9 cellular contexts compared by ENCODE assay signal in the genomic region with DNA sequence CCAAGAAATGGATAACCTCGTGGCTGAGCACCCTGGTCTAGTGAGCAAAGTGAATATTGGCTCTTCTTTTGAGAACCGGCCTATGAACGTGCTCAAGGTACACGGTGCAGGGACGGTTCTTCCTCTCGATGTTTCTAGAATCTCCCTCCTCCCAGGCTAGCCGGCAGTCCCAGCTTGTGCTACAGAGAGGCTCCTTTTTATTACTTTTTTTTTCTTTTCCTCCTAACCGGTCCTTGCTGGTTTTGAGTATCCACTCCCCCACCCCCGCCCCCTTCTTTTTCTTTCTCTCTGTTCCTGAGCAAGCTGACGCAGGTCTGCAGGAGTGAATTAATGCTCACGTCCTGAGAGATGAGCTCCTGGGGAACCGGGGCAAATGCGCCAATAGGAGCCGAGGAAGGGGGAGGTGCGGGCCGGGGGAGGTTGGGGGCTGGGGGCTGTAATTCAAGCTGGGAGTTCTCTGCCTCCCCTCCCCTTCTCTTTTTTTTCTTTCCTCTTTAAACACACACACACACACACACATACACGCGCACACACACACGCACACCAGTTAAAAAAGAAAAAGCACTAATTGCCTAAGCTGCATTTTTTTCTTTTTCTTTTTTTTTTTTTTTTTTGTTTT. TPM values are rescaled to one million over a fixed set of nuclear protein-coding genes. Genes with fewer than 3 reads are reported as not detected.
A peak's percentile ranks its signal among the peaks of the same experiment; 100 is the strongest.
DNase-seq lines count a peak whose midpoint lies in the region; ATAC-seq and TF ChIP-seq lines count a peak whose summit lies in the region.
"Had no signal": no experiment of that assay in that cellular context is flagged by ENCODE, and none has a peak within 500 bp of the region (broad histone marks: within the 10 kb centered on the region; RNA-seq: fewer than 3 reads in every experiment).

No MANE protein-coding gene starts in this region.

- H3K36me3 ChIP-seq in SK-N-MC (ENCODE audit: insufficient read depth, low read length) (no peaks in the 10 kb centered on the region), gastroesophageal sphincter (no peaks in the 10 kb centered on the region)

- CTCF ChIA-PET in activated naive CD4-positive, alpha-beta T cell treated with anti-CD3 and anti-CD28 coated beads, Interleukin-2, amount 10 ng/mL, durations not matched to agents 7 days and 5 days (lab: Charles Lee), result interaction anchor here (1.2 kb wide), 1 partner anchor 30 kb away, joined by 4 read pairs; no protein-coding TSS in a partner anchor

- H3K4me3 ChIP-seq in SK-N-MC (peak overlapping the region; percentile 39), gastroesophageal sphincter (peak overlapping the region; percentile 25 to 38)

- no peak overlapping the region for H3K9ac ChIP-seq in SK-N-MC (ENCODE audit: insufficient read length)

- no peaks in the 10 kb centered on the region for H3K36me3 Mint-ChIP-seq in activated naive CD4-positive, alpha-beta T cell treated with anti-CD3 and anti-CD28 coated beads, Interleukin-2, amount 10 ng/mL, durations not matched to agents 7 days and 5 days

- peaks cover 20% of the 10 kb centered on the region for H3K27me3 Mint-ChIP-seq in activated naive CD4-positive, alpha-beta T cell treated with anti-CD3 and anti-CD28 coated beads, Interleukin-2, amount 10 ng/mL, durations not matched to agents 7 days and 5 days

- ATAC-seq in gastroesophageal sphincter, result no peak
- no peak for ATAC-seq in HG03342 (IDR thresholded peaks at IDR 0.05; ENCODE audit: unreplicated experiment)
- no peak for ATAC-seq in GM21786 (IDR thresholded peaks at IDR 0.05; ENCODE audit: unreplicated experiment)

- H3K4me1 ChIP-seq in gastroesophageal sphincter, result peaks cover 0 to 23% (median 7%) of the 10 kb centered on the region in 3 donors

- H3K9me3 ChIP-seq in SK-N-MC (ENCODE audit: low read depth, low read length) (no peaks in the 10 kb centered on the region), gastroesophageal sphincter (no peaks in the 10 kb centered on the region)

- peak overlapping the region; percentile 22 for H3K4me3 Mint-ChIP-seq in activated naive CD4-positive, alpha-beta T cell treated with anti-CD3 and anti-CD28 coated beads, Interleukin-2, amount 10 ng/mL, durations not matched to agents 7 days and 5 days

- no peak for DNase-seq in activated naive CD4-positive, alpha-beta T cell treated with anti-CD3 and anti-CD28 coated beads, Interleukin-2, amount 10 ng/mL, durations not matched to agents 7 days and 5 days
- no peak for DNase-seq in activated naive CD4-positive, alpha-beta T cell treated with Interleukin-2 at 50 U/mL for 16 hours
- DNase-seq in SK-N-MC (ENCODE audit: low read depth, low spot score) (no peak), retina (peak; percentile 85), NCI-H774 (lab: John Stamatoyannopoulos, UW) (no peak)

- TF ChIP-seq POLR2A in gastroesophageal sphincter (IDR thresholded peaks at IDR 0.05), result no peak

- TF ChIP-seq CTCF in gastroesophageal sphincter (IDR thresholded peaks at IDR 0.05), result no peak

- WGBS in gastroesophageal sphincter (ENCODE audit: low coverage in 1 of 2), 2 donors, result 6 to 11% methylated on average over 10 to 15 of the region's 19 CpGs

- no peak overlapping the region for H3K27ac Mint-ChIP-seq in activated naive CD4-positive, alpha-beta T cell treated with anti-CD3 and anti-CD28 coated beads, Interleukin-2, amount 10 ng/mL, durations not matched to agents 7 days and 5 days

- H3K27ac ChIP-seq in SK-N-MC, result peak overlapping the region; percentile 60; the same call in 1 of the 2 replicates
- H3K27ac ChIP-seq in gastroesophageal sphincter, result peak overlapping the region in 2 of 4 donors; percentile 3 to 43

- no peak for TF ChIP-seq EP300 in gastroesophageal sphincter (IDR thresholded peaks at IDR 0.05)

- H3K4me1 Mint-ChIP-seq in activated naive CD4-positive, alpha-beta T cell treated with anti-CD3 and anti-CD28 coated beads, Interleukin-2, amount 10 ng/mL, durations not matched to agents 7 days and 5 days, result peaks cover 13% of the 10 kb centered on the region

- H3K27me3 ChIP-seq in gastroesophageal sphincter, result no peaks in the 10 kb centered on the region

- no peaks in the 10 kb centered on the region for H3K9me3 Mint-ChIP-seq in activated naive CD4-positive, alpha-beta T cell treated with anti-CD3 and anti-CD28 coated beads, Interleukin-2, amount 10 ng/mL, durations not matched to agents 7 days and 5 days

RNA-seq across cellular contexts. Expression of gene CPA2, which starts 6.5 kb away (rescaled TPM):
- not detected for total RNA-seq in gastroesophageal sphincter
- total RNA-seq: SK-MEL-5 had no signal

RNA-seq across cellular contexts. Expression of gene CPA4, which starts 19.8 kb away (rescaled TPM):
- total RNA-seq in gastroesophageal sphincter, result under 1 TPM in 1 of 4 donors, not detected in 3; 0.93 TPM
